2 cellular contexts compared by ENCODE assay signal in the genomic region with DNA sequence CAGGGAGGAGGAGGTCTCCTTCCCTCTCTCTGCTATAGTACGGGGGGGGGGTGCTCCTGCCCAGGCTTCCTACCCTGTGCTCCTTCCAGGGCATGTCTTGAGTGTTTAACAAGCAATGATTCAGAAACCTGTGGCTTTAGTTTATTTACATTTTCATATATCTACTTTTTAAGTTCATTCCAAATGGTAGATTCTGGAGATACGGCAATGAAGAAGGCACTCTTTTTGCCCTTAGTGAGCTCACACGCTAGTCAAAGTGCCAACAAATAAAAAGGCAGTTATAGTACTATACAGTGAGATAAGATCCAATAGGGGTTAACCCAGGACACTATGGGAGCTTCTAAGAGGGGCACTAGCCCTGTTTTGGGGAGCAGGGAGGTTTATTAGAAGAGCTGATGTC.
TF ChIP-seq lines count a peak whose summit lies in the region.

No MANE protein-coding gene starts in this region.

TF ChIP-seq in A549, 52 proteins besides CTCF, POLR2A, EP300 and RAD21 (continued from another document):
- TF ChIP-seq CHD2 (IDR thresholded peaks at IDR 0.05; ENCODE audit: low read length, partially characterized antibody) (no peak), ESRRA (IDR thresholded peaks at IDR 0.05; ENCODE audit: borderline replicate concordance, low read length) (no peak), ZSCAN20 (CRISPR knock-in tag; IDR thresholded peaks at IDR 0.05) (no peak)
- TF ChIP-seq, protein P1, sequence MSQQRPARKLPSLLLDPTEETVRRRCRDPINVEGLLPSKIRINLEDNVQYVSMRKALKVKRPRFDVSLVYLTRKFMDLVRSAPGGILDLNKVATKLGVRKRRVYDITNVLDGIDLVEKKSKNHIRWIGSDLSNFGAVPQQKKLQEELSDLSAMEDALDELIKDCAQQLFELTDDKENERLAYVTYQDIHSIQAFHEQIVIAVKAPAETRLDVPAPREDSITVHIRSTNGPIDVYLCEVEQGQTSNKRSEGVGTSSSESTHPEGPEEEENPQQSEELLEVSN (IDR thresholded peaks at IDR 0.05; ENCODE audit: borderline replicate concordance, low read depth), result no peak

TF ChIP-seq in neural cell, 6 proteins besides CTCF, POLR2A, EP300 and RAD21 (continued from another document):
- no peak for TF ChIP-seq EZH2 (IDR thresholded peaks at IDR 0.05; ENCODE audit: borderline replicate concordance, insufficient read depth, low read length, poor library complexity, severe bottlenecking)
- no peak for TF ChIP-seq POLR2AphosphoS5 (IDR thresholded peaks at IDR 0.05)
